ENCODE assay signal across 10 cellular contexts in the genomic region with DNA sequence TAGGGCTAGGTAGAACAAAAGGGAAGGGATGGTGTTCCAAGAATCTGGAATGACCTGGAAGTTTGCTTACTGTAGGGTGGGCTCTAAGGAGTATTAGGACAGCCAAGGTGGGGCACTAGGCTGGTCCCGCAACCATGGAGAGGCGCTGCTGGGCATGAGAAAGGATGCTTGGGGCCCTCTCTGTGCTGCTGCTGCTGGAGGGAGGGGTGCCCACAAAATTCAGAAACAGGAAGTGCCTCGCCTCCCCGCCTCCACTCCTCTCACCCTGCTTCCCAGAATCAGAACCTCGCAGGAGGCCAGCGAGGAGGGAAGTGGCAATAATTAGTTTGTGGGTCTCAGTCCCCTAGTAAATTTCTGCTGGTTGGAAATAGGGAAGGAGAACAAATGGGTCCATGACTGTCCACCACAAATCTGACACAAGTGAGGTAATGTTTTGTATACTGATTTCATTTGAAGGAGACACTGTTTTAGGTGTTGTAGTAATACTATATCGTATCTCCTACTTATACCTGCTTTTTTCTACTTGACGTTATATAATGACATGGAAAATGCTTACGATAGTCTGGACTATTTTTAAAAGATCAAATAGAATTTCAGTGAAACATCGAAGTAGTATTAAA. TPM values are rescaled to one million over a fixed set of nuclear protein-coding genes. Genes with fewer than 3 reads are reported as not detected.
DNase-seq lines count a peak whose midpoint lies in the region; ATAC-seq and TF ChIP-seq lines count a peak whose summit lies in the region.
"Had no signal": no experiment of that assay in that cellular context is flagged by ENCODE, and none has a peak within 500 bp of the region (broad histone marks: within the 10 kb centered on the region; RNA-seq: fewer than 3 reads in every experiment).

No MANE protein-coding gene starts in this region.

- H3K4me3 Mint-ChIP-seq in activated CD4-positive, alpha-beta T cell treated with anti-CD3 and anti-CD28 coated beads, Interleukin-2, amount 10 ng/mL, durations not matched to agents 7 days and 5 days: peak overlapping the region; percentile 37
- H3K4me3 Mint-ChIP-seq in activated naive CD8-positive, alpha-beta T cell treated with anti-CD3 and anti-CD28 coated beads, Interleukin-2, amount 50 U/mL, for 24 hours: peak overlapping the region; percentile 60

- CTCF ChIA-PET in activated CD4-positive, alpha-beta T cell treated with anti-CD3 and anti-CD28 coated beads, Interleukin-2, amount 10 ng/mL, durations not matched to agents 7 days and 5 days (lab: Charles Lee): no interaction called here
- CTCF ChIA-PET in GM10248 (lab: Yijun Ruan, JAX): no interaction called here

- POLR2A ChIA-PET in activated CD4-positive, alpha-beta T cell treated with anti-CD3 and anti-CD28 coated beads, Interleukin-2, amount 10 ng/mL, durations not matched to agents 7 days and 5 days (lab: Charles Lee): no interaction called here
- POLR2A ChIA-PET in GM10248 (lab: Yijun Ruan, JAX): no interaction called here

- DNase-seq in NOMO-1 treated with dmso at 0.1 percent for 144 hours (lab: John Stamatoyannopoulos, UW; ENCODE audit: unreplicated experiment): peak; percentile 33
- peak; percentile 54 for DNase-seq in activated CD4-positive, alpha-beta T cell treated with anti-CD3 and anti-CD28 coated beads, Interleukin-2, amount 10 ng/mL, durations not matched to agents 7 days and 5 days
- peak; percentile 30 for DNase-seq in activated naive CD8-positive, alpha-beta T cell treated with anti-CD3 and anti-CD28 coated beads, Interleukin-2, amount 50 U/mL, for 24 hours
- DNase-seq in stimulated activated CD8-positive, alpha-beta memory T cell treated with anti-CD3 and anti-CD28 coated beads, Interleukin-4, amount 100 ng/mL, for 24 hours (ENCODE audit: low read depth): peak; percentile 15
- no peak for DNase-seq in NCI-H82 treated with DMSO at 0.1 percent for 48 hours (lab: John Stamatoyannopoulos, UW; ENCODE audit: unreplicated experiment)
- no peak for DNase-seq in NCI-H82 (lab: John Stamatoyannopoulos, UW)
- no peak for DNase-seq in GM10248 (ENCODE audit: extremely low spot score)
- DNase-seq in DMS153 (lab: John Stamatoyannopoulos, UW): no peak
- DNase-seq: activated gamma-delta T cell, NCI-H1048 had no signal

- H3K27ac Mint-ChIP-seq in activated CD4-positive, alpha-beta T cell treated with anti-CD3 and anti-CD28 coated beads, Interleukin-2, amount 10 ng/mL, durations not matched to agents 7 days and 5 days: peak overlapping the region; percentile 76
- peak overlapping the region; percentile 77 for H3K27ac Mint-ChIP-seq in activated naive CD8-positive, alpha-beta T cell treated with anti-CD3 and anti-CD28 coated beads, Interleukin-2, amount 50 U/mL, for 24 hours

- H3K9me3 Mint-ChIP-seq in activated CD4-positive, alpha-beta T cell treated with anti-CD3 and anti-CD28 coated beads, Interleukin-2, amount 10 ng/mL, durations not matched to agents 7 days and 5 days: peaks cover 11% of the 10 kb centered on the region
- H3K9me3 Mint-ChIP-seq in activated naive CD8-positive, alpha-beta T cell treated with anti-CD3 and anti-CD28 coated beads, Interleukin-2, amount 50 U/mL, for 24 hours: no peaks in the 10 kb centered on the region

- ATAC-seq in activated naive CD8-positive, alpha-beta T cell treated with anti-CD3 and anti-CD28 coated beads, Interleukin-2, amount 50 U/mL, for 24 hours: peak; percentile 71

- no peak for TF ChIP-seq CTCF in GM10248 (IDR thresholded peaks at IDR 0.05; ENCODE audit: control extremely low read depth, extremely low read depth, low read depth, missing control alignments)

- H3K36me3 Mint-ChIP-seq in activated CD4-positive, alpha-beta T cell treated with anti-CD3 and anti-CD28 coated beads, Interleukin-2, amount 10 ng/mL, durations not matched to agents 7 days and 5 days (ENCODE audit: low read depth): peaks cover 9% of the 10 kb centered on the region
- H3K36me3 Mint-ChIP-seq in activated naive CD8-positive, alpha-beta T cell treated with anti-CD3 and anti-CD28 coated beads, Interleukin-2, amount 50 U/mL, for 24 hours (ENCODE audit: low read depth): no peaks in the 10 kb centered on the region

- peaks cover 27% of the 10 kb centered on the region for H3K4me1 Mint-ChIP-seq in activated CD4-positive, alpha-beta T cell treated with anti-CD3 and anti-CD28 coated beads, Interleukin-2, amount 10 ng/mL, durations not matched to agents 7 days and 5 days
- H3K4me1 Mint-ChIP-seq in activated naive CD8-positive, alpha-beta T cell treated with anti-CD3 and anti-CD28 coated beads, Interleukin-2, amount 50 U/mL, for 24 hours: peaks cover 15% of the 10 kb centered on the region

- H3K27me3 Mint-ChIP-seq in activated CD4-positive, alpha-beta T cell treated with anti-CD3 and anti-CD28 coated beads, Interleukin-2, amount 10 ng/mL, durations not matched to agents 7 days and 5 days: no peaks in the 10 kb centered on the region
- no peaks in the 10 kb centered on the region for H3K27me3 Mint-ChIP-seq in activated naive CD8-positive, alpha-beta T cell treated with anti-CD3 and anti-CD28 coated beads, Interleukin-2, amount 50 U/mL, for 24 hours

RNA-seq across cellular contexts. Expression of a gene that starts 7.9 kb away (rescaled TPM):
- 10 to 100 TPM; 34.2 to 38.9 TPM for total RNA-seq in activated CD4-positive, alpha-beta T cell treated with anti-CD3 and anti-CD28 coated beads, Interleukin-2, amount 10 ng/mL, durations not matched to agents 7 days and 5 days

Comparison
In these comparisons a context has a peak if more than half of its experiments do, and no peak if none do; other contexts are left out.
1. DNase-seq: peak in NOMO-1 treated with dmso at 0.1 percent for 144 hours (single experiment), activated CD4-positive, alpha-beta T cell treated with anti-CD3 and anti-CD28 coated beads, Interleukin-2, amount 10 ng/mL, durations not matched to agents 7 days and 5 days (single experiment), activated naive CD8-positive, alpha-beta T cell treated with anti-CD3 and anti-CD28 coated beads, Interleukin-2, amount 50 U/mL, for 24 hours (single experiment) and stimulated activated CD8-positive, alpha-beta memory T cell treated with anti-CD3 and anti-CD28 coated beads, Interleukin-4, amount 100 ng/mL, for 24 hours (single experiment); none in NCI-H82 treated with DMSO at 0.1 percent for 48 hours (single experiment), NCI-H82 (single experiment), GM10248 (single experiment) and DMS153 (single experiment).